In genomic region chr16:11361751-11362742, GRCh38 we compare ENCODE assay signal across 8 cellular contexts. TPM values are rescaled to one million over a fixed set of nuclear protein-coding genes. Genes with fewer than 3 reads are reported as not detected.
DNase-seq lines count a peak whose midpoint lies in the region; ATAC-seq and TF ChIP-seq lines count a peak whose summit lies in the region.

No MANE protein-coding gene starts in this region.

- no peaks in the 10 kb centered on the region for H4K20me1 ChIP-seq in MM.1S (ENCODE audit: insufficient read depth, low read length)

- POLR2A ChIA-PET in activated naive CD8-positive, alpha-beta T cell treated with anti-CD3 and anti-CD28 coated beads, Interleukin-2, amount 10 ng/mL, durations not matched to agents 7 days and 5 days (lab: Charles Lee), result interaction anchor here (0.6 to 1.0 kb wide), 6 partner anchors 16 to 313 kb away, joined by 3 to 8 read pairs (median 4); partner anchors contain the start of gene SOCS1

- peaks cover 67% of the 10 kb centered on the region for H3K4me1 Mint-ChIP-seq in activated naive CD8-positive, alpha-beta T cell treated with anti-CD3 and anti-CD28 coated beads, Interleukin-2, amount 10 ng/mL, durations not matched to agents 7 days and 5 days
- peaks cover 47% of the 10 kb centered on the region for H3K4me1 Mint-ChIP-seq in type B pancreatic cell (ENCODE audit: unreplicated experiment)

- ATAC-seq in activated naive CD8-positive, alpha-beta T cell treated with anti-CD3 and anti-CD28 coated beads, Interleukin-2, amount 10 ng/mL, durations not matched to agents 7 days and 5 days (ENCODE audit: low read depth), result peak; percentile 65

- H3K36me3 ChIP-seq in MM.1S (replicated peaks; ENCODE audit: insufficient read depth, low read length), result no peaks in the 10 kb centered on the region

- H3K4me2 ChIP-seq in MM.1S (ENCODE audit: low read depth, low read length), result peak overlapping the region; percentile 76

- H3K27ac ChIP-seq in MM.1S (ENCODE audit: low read length), result peak overlapping the region; percentile 96

- peak overlapping the region; percentile 87 for H3K27ac Mint-ChIP-seq in activated naive CD8-positive, alpha-beta T cell treated with anti-CD3 and anti-CD28 coated beads, Interleukin-2, amount 10 ng/mL, durations not matched to agents 7 days and 5 days
- peak overlapping the region; percentile 64 for H3K27ac Mint-ChIP-seq in type B pancreatic cell

- peaks cover 42% of the 10 kb centered on the region for H3K4me1 ChIP-seq in MM.1S (ENCODE audit: low read length)

- 0 out of 2 replicates have a peak overlapping the region, but pooled peaks have one; percentile 13 for H2AFZ ChIP-seq in MM.1S (ENCODE audit: low read length)

- H3K9me3 ChIP-seq in MM.1S (replicated peaks; ENCODE audit: insufficient read depth, low read length), result no peaks in the 10 kb centered on the region

- H3K27me3 ChIP-seq in MM.1S (replicated peaks; ENCODE audit: insufficient read depth, low read length), result no peaks in the 10 kb centered on the region; the same call in 1 of the 2 replicates

- peak overlapping the region; percentile 47 for H3K9ac ChIP-seq in MM.1S (ENCODE audit: low read length)

- H3K4me3 ChIP-seq in MM.1S (ENCODE audit: low read length), result peak overlapping the region; percentile 31

- no peaks in the 10 kb centered on the region for H3K9me3 Mint-ChIP-seq in activated naive CD8-positive, alpha-beta T cell treated with anti-CD3 and anti-CD28 coated beads, Interleukin-2, amount 10 ng/mL, durations not matched to agents 7 days and 5 days
- H3K9me3 Mint-ChIP-seq in type B pancreatic cell, result no peaks in the 10 kb centered on the region

- DNase-seq in activated gamma-delta T cell treated with Interleukin-2 at 50 U/mL for 16 hours, result peak; percentile 38
- DNase-seq in activated gamma-delta T cell (lab: John Stamatoyannopoulos, UW), result no peak
- DNase-seq in MM.1S, result peak; percentile 83
- DNase-seq in activated naive CD8-positive, alpha-beta T cell treated with anti-CD3 and anti-CD28 coated beads, Interleukin-2, amount 10 ng/mL, durations not matched to agents 7 days and 5 days, result peak; percentile 65
- DNase-seq in type B pancreatic cell (ENCODE audit: extremely low spot score, unreplicated experiment), result no peak
- no peak for DNase-seq in NCI-H526 (lab: John Stamatoyannopoulos, UW)
- DNase-seq in D341Med (ENCODE audit: low spot score), result no peak
- no peak for DNase-seq in DMS153 (lab: John Stamatoyannopoulos, UW)

- H3K27me3 Mint-ChIP-seq in activated naive CD8-positive, alpha-beta T cell treated with anti-CD3 and anti-CD28 coated beads, Interleukin-2, amount 10 ng/mL, durations not matched to agents 7 days and 5 days, result no peaks in the 10 kb centered on the region
- no peaks in the 10 kb centered on the region for H3K27me3 Mint-ChIP-seq in type B pancreatic cell

- H3F3A ChIP-seq in MM.1S (ENCODE audit: insufficient read depth, low read length), result peaks cover 26% of the 10 kb centered on the region

- peak overlapping the region; percentile 84 for H3K4me3 Mint-ChIP-seq in activated naive CD8-positive, alpha-beta T cell treated with anti-CD3 and anti-CD28 coated beads, Interleukin-2, amount 10 ng/mL, durations not matched to agents 7 days and 5 days
- no peak overlapping the region for H3K4me3 Mint-ChIP-seq in type B pancreatic cell

- no peaks in the 10 kb centered on the region for H3K9me2 ChIP-seq in MM.1S (replicated peaks; ENCODE audit: insufficient read depth, low read length)

- no peaks in the 10 kb centered on the region for H3K79me2 ChIP-seq in MM.1S (ENCODE audit: low read length)

- H3K36me3 Mint-ChIP-seq in activated naive CD8-positive, alpha-beta T cell treated with anti-CD3 and anti-CD28 coated beads, Interleukin-2, amount 10 ng/mL, durations not matched to agents 7 days and 5 days, result peaks cover 5% of the 10 kb centered on the region
- no peaks in the 10 kb centered on the region for H3K36me3 Mint-ChIP-seq in type B pancreatic cell

- TF ChIP-seq CTCF in MM.1S (IDR thresholded peaks at IDR 0.05; ENCODE audit: low read length) (no peak), type B pancreatic cell (conservative IDR thresholded peaks at IDR 0.05) (no peak)

RNA-seq across cellular contexts. Expression of gene RMI2, which starts 16.8 kb away (rescaled TPM):
- 10 to 100 TPM; 89.8 to 93.0 TPM for total RNA-seq in activated naive CD8-positive, alpha-beta T cell treated with anti-CD3 and anti-CD28 coated beads, Interleukin-2, amount 10 ng/mL, durations not matched to agents 7 days and 5 days
- total RNA-seq in type B pancreatic cell (ENCODE audit: low replicate concordance), result 30.0 and 41.3 TPM in 2 replicates

Comparison
In these comparisons a context has a peak if more than half of its experiments do, and no peak if none do; other contexts are left out.
1. DNase-seq: peak in activated gamma-delta T cell treated with Interleukin-2 at 50 U/mL for 16 hours (single experiment), MM.1S (single experiment) and activated naive CD8-positive, alpha-beta T cell treated with anti-CD3 and anti-CD28 coated beads, Interleukin-2, amount 10 ng/mL, durations not matched to agents 7 days and 5 days (single experiment); none in activated gamma-delta T cell (single experiment), type B pancreatic cell (single experiment), NCI-H526 (0 of 2), D341Med (single experiment) and DMS153 (single experiment).